In the genomic region with DNA sequence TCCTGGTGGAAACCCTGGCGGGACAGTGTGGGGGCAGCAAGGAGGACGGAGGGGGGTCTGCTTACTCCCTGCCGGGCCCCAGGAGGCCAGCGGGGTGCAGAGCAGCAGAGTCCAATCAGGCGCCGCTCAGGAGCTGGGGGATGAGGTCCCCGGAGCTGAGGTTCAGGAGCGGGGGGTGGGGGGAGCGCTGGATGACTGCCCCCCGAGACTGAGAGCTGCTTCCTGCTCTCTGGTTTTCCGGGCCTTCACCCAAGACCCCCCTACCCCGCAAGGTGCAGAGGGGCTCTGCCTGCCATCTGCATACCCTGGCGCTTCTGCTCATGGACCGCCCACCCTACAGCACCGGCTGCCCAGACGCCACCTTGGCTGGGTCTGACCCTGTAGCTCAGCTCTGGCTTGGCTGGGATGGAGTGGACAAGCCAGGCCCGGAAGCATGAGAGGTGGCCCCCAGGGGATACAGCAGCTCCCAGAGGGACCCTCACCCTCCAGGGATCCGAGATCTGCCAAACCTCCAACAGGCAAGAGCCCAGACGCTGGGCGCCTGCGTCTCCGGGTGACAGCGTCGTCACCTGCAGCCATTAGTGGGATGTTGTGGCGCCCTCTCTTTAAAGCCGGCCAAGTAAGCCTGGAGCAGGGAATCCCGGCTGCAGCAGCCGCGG, we compare ENCODE assay signal across 9 cellular contexts. TPM values are rescaled to one million over a fixed set of nuclear protein-coding genes. Genes with fewer than 3 reads are reported as not detected.
A peak's percentile ranks its signal among the peaks of the same experiment; 100 is the strongest.
DNase-seq lines count a peak whose midpoint lies in the region; ATAC-seq and TF ChIP-seq lines count a peak whose summit lies in the region.
"Had no signal": no experiment of that assay in that cellular context is flagged by ENCODE, and none has a peak within 500 bp of the region (broad histone marks: within the 10 kb centered on the region; RNA-seq: fewer than 3 reads in every experiment).

No MANE protein-coding gene starts in this region.

- H2BK5ac ChIP-seq in trophoblast cell (ENCODE audit: low read depth, low read length, poor library complexity) = no peak overlapping the region

- H3K23ac ChIP-seq in trophoblast cell (ENCODE audit: low read length) = no peak overlapping the region

- no peaks in the 10 kb centered on the region for H3K27me3 ChIP-seq in BJ (ENCODE audit: control insufficient read depth, insufficient read depth, low read length)
- H3K27me3 ChIP-seq in Panc1 (ENCODE audit: control insufficient read depth, insufficient read depth, low read length) = 0 out of 2 replicates have a peak, but pooled peaks cover 2% of the 10 kb centered on the region
- peaks cover 76% of the 10 kb centered on the region for H3K27me3 ChIP-seq in gastroesophageal sphincter
- H3K27me3 ChIP-seq in trophoblast cell (ENCODE audit: insufficient read depth, low read length) = peaks cover 2% of the 10 kb centered on the region

- no peak overlapping the region for H2BK120ac ChIP-seq in trophoblast cell (ENCODE audit: insufficient read depth, low read length, poor library complexity)

- no peak overlapping the region for H3K18ac ChIP-seq in trophoblast cell (ENCODE audit: low read length)

- H3K36me3 ChIP-seq in BJ (ENCODE audit: control insufficient read depth, insufficient read depth, low read length) (no peaks in the 10 kb centered on the region), Panc1 (ENCODE audit: control insufficient read depth, insufficient read depth, low read length) (no peaks in the 10 kb centered on the region), gastroesophageal sphincter (no peaks in the 10 kb centered on the region), trophoblast cell (ENCODE audit: control insufficient read depth in 1 of 2, insufficient read depth in 2 of 2, low read length in 2 of 2) (no peaks in the 10 kb centered on the region)

- WGBS in gastroesophageal sphincter (ENCODE audit: low coverage in 1 of 2), 2 donors = no CpG with 5 or more reads among the region's 29 CpGs
- WGBS in trophoblast cell (ENCODE audit: extremely low coverage, insufficient coverage, insufficient read length) = no CpG with 5 or more reads among the region's 29 CpGs

- no peak overlapping the region for H3K14ac ChIP-seq in trophoblast cell (ENCODE audit: low read length)

- no peak for DNase-seq in BJ (ENCODE audit: low read depth)
- no peak for DNase-seq in Panc1 (ENCODE audit: low read depth, low spot score)
- no peak for DNase-seq in trophoblast cell
- DNase-seq in NCI-H1694 (lab: John Stamatoyannopoulos, UW) = no peak
- DNase-seq in activated gamma-delta T cell treated with Interleukin-2 at 50 U/mL for 16 hours = no peak
- DNase-seq: NCI-H510A treated with DMSO at 0.1 percent for 48 hours had no signal

- H3K9ac ChIP-seq in trophoblast cell (ENCODE audit: low read length) = no peak overlapping the region

- H3K4me1 ChIP-seq in Panc1 (ENCODE audit: control insufficient read depth, insufficient read depth, low read length) (peaks cover 17% of the 10 kb centered on the region), gastroesophageal sphincter (peaks cover 0 to 30% (median 11%) of the 10 kb centered on the region in 3 donors), trophoblast cell (ENCODE audit: control insufficient read depth in 1 of 2, insufficient read depth in 2 of 2, low read length in 2 of 2) (peaks cover 0 to 11% of the 10 kb centered on the region in 2 experiments)

- no peaks in the 10 kb centered on the region for H3K79me2 ChIP-seq in trophoblast cell (ENCODE audit: control insufficient read depth, insufficient read depth, low read length, poor library complexity)

- CTCF ChIA-PET in BJ (lab: Yijun Ruan, JAX) (no interaction called here), Panc1 (lab: Charles Lee) (interaction anchor here (0.6 kb wide), 1 partner anchor 106 kb away, joined by 3 read pairs; no protein-coding TSS in a partner anchor)

- H4K8ac ChIP-seq in trophoblast cell (ENCODE audit: low read depth, low read length) = no peak overlapping the region

- H2AFZ ChIP-seq in trophoblast cell (ENCODE audit: insufficient read depth, low read length, poor library complexity) = no peak overlapping the region

- TF ChIP-seq EP300 in gastroesophageal sphincter (IDR thresholded peaks at IDR 0.05) = no peak

- H3K4me3 ChIP-seq in BJ (ENCODE audit: low read depth, low read length) (peak overlapping the region; percentile 72), Panc1 (ENCODE audit: low read depth in 2 of 2, low read length in 2 of 2) (peak overlapping the region; percentile 54 to 69), gastroesophageal sphincter (peak overlapping the region; percentile 29 to 57), trophoblast cell (ENCODE audit: low read depth, low read length) (peak overlapping the region; percentile 70)

- no TSS peak for BruUV-seq in Panc1 (replicated peaks; lab: Mats Ljungman, UMichigan)

- H3K4me2 ChIP-seq in trophoblast cell (ENCODE audit: low read length) = peak overlapping the region; percentile 82

- H3K27ac ChIP-seq in Panc1 (ENCODE audit: low read length) = no peak overlapping the region
- H3K27ac ChIP-seq in gastroesophageal sphincter = no peak overlapping the region
- H3K27ac ChIP-seq in trophoblast cell (ENCODE audit: low read depth, low read length) = no peak overlapping the region

- TF ChIP-seq POLR2A in gastroesophageal sphincter (IDR thresholded peaks at IDR 0.05) = no peak

- intact Hi-C loops in Panc1 (cut with micrococcal nuclease; ENCODE audit: unreplicated experiment) = no loop called here

- no peak overlapping the region for H3K4ac ChIP-seq in trophoblast cell (ENCODE audit: low read depth, low read length)

- H2AK5ac ChIP-seq in trophoblast cell (ENCODE audit: low read length) = no peak overlapping the region

- H2BK12ac ChIP-seq in trophoblast cell (ENCODE audit: low read length) = no peak overlapping the region

- no peak overlapping the region for H4K12ac ChIP-seq in trophoblast cell (ENCODE audit: low read depth, low read length)

- in situ Hi-C loops in Panc1 (cut with HindIII; ENCODE audit: low pct_unique_long_range_greater_than_20kb, low sequenced_read_pairs) = no loop called here

- no peak for ATAC-seq in Panc1
- ATAC-seq in gastroesophageal sphincter = no peak
- ATAC-seq in GM18861 (IDR thresholded peaks at IDR 0.05; ENCODE audit: unreplicated experiment) = no peak
- ATAC-seq in HG02798 (IDR thresholded peaks at IDR 0.05; ENCODE audit: poor library complexity, unreplicated experiment) = no peak

- no peaks in the 10 kb centered on the region for H3K9me3 ChIP-seq in Panc1 (ENCODE audit: control insufficient read depth, insufficient read depth, low read depth, low read length)
- no peaks in the 10 kb centered on the region for H3K9me3 ChIP-seq in gastroesophageal sphincter
- peaks cover 8% of the 10 kb centered on the region for H3K9me3 ChIP-seq in trophoblast cell (ENCODE audit: insufficient read depth, low read depth, low read length)

- POLR2A ChIA-PET in BJ (lab: Charles Lee) = no interaction called here
- POLR2A ChIA-PET in Panc1 (lab: Charles Lee) = interaction anchor here (0.6 kb wide), 2 partner anchors 13 to 170 kb away, joined by 5 to 7 read pairs; no protein-coding TSS in a partner anchor

- no peak for TF ChIP-seq CTCF in BJ (IDR thresholded peaks at IDR 0.05; ENCODE audit: insufficient read depth, low read depth, low read length)
- no peak for TF ChIP-seq CTCF in Panc1 (IDR thresholded peaks at IDR 0.05)
- no peak for TF ChIP-seq CTCF in gastroesophageal sphincter (IDR thresholded peaks at IDR 0.05)

- no peaks in the 10 kb centered on the region for H3K79me1 ChIP-seq in trophoblast cell (ENCODE audit: low read length)

- H4K91ac ChIP-seq in trophoblast cell (ENCODE audit: low read depth, low read length) = no peak overlapping the region

RNA-seq across cellular contexts. Expression of a gene that starts 0.9 kb away (rescaled TPM):
- polyA plus RNA-seq in BJ (2011; rRNA removed) = 1.0 and 1.1 TPM in 2 replicates
- polyA minus RNA-seq in BJ (2011; rRNA and poly(A)+ RNA removed) = 0.24 and 0.41 TPM in 2 replicates
- total RNA-seq in Panc1 (2021; ENCODE audit: unreplicated experiment) = 2.6 TPM
- 8.2 TPM for polyA plus RNA-seq in Panc1 (2012; ENCODE audit: insufficient read length)
- 1 to 10 TPM in 2 of 4 donors, under 1 TPM in 2; 0.62 to 3.4 (median 0.98) TPM for total RNA-seq in gastroesophageal sphincter
- polyA plus RNA-seq in trophoblast cell (2013) = 0.71 and 0.75 TPM in 2 replicates
